In the genomic region with DNA sequence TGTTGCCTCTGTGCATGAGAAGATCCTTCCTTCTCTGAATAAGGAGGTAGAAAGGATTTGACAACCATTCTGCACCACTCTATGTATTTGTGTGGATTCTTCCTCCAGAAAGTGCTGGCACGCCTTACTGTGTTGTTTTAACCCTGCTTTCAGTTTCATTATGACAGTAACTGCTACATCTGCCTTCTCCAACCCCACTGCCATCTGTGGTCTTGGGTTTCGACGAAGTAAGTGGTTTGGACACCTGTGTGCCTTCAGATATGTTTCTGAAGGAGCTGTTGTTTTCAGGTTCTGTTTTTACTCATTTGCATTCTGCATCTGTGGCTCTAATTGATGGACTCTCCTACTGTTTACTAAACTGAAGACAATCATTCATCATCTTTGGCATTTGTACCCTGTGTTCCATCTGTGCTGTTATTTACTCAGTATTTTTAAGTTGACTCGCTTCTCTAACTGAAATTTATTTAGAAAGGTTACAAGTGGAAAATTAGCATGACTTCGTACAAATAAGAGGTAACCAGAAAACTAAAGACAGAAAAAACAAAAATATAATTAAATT, we compare ENCODE assay signal across 8 cellular contexts. TPM values are rescaled to one million over a fixed set of nuclear protein-coding genes. Genes with fewer than 3 reads are reported as not detected.
DNase-seq lines count a peak whose midpoint lies in the region; ATAC-seq and TF ChIP-seq lines count a peak whose summit lies in the region.

No MANE protein-coding gene starts in this region.

- no peaks in the 10 kb centered on the region for H3K36me3 ChIP-seq in HAP-1 (replicated peaks)

- in situ Hi-C loops in HAP-1 (cut with MboI; ENCODE audit: low sequenced_read_pairs), result no loop called here

- peaks cover 0 to 5% (median 0%) of the 10 kb centered on the region in 5 donors for H3K27me3 Mint-ChIP-seq in naive thymus-derived CD8-positive, alpha-beta T cell
- peaks cover 40% of the 10 kb centered on the region for H3K27me3 Mint-ChIP-seq in chondrocyte (ENCODE audit: low read depth)

- no peaks in the 10 kb centered on the region for H3K36me3 Mint-ChIP-seq in naive thymus-derived CD8-positive, alpha-beta T cell
- H3K36me3 Mint-ChIP-seq in chondrocyte (ENCODE audit: low read depth), result no peaks in the 10 kb centered on the region

- peaks cover 16 to 46% (median 38%) of the 10 kb centered on the region in 4 donors for H3K4me1 Mint-ChIP-seq in naive thymus-derived CD8-positive, alpha-beta T cell
- peaks cover 9% of the 10 kb centered on the region for H3K4me1 Mint-ChIP-seq in chondrocyte (ENCODE audit: low read depth)

- H3K4me3 Mint-ChIP-seq in naive thymus-derived CD8-positive, alpha-beta T cell, result peak overlapping the region; percentile 48 to 81 (median 76)
- H3K4me3 Mint-ChIP-seq in chondrocyte (ENCODE audit: unreplicated experiment), result no peak overlapping the region

- DNase-seq in NCI-H1105 (lab: John Stamatoyannopoulos, UW), result peak; percentile 66
- DNase-seq in activated T-cell treated with anti-CD3 and anti-CD28 coated beads for 24 hours (ENCODE audit: low read depth), result peak; percentile 42
- peak in 7 of 10 donors; percentile 7 to 67 (median 47) for DNase-seq in naive thymus-derived CD8-positive, alpha-beta T cell
- no peak for DNase-seq in chondrocyte (ENCODE audit: low spot score)
- no peak for DNase-seq in HCEC 1CT
- no peak for DNase-seq in HAP-1 (ENCODE audit: low spot score in 2 of 2)

- no peak overlapping the region for H3K4me3 ChIP-seq in HAP-1

- ATAC-seq in GM18520 (IDR thresholded peaks at IDR 0.05; ENCODE audit: unreplicated experiment), result peak; percentile 97
- peak; percentile 99 for ATAC-seq in HG02571 (IDR thresholded peaks at IDR 0.05; ENCODE audit: unreplicated experiment)
- ATAC-seq in naive thymus-derived CD8-positive, alpha-beta T cell, result peak; percentile 70 to 77

- no peak for TF ChIP-seq CTCF in chondrocyte (IDR thresholded peaks at IDR 0.05)

- H3K4me1 ChIP-seq in HAP-1, result no peaks in the 10 kb centered on the region

- 0 out of 2 replicates have a peak, but pooled peaks cover 2% of the 10 kb centered on the region for H3K27me3 ChIP-seq in HAP-1 (ENCODE audit: low read depth)

- POLR2A ChIA-PET in naive thymus-derived CD8-positive, alpha-beta T cell (lab: Charles Lee), result interaction anchor here (0.5 to 1.2 kb wide), 3 partner anchors 38 to 262 kb away, joined by 3 to 4 read pairs (median 3); no protein-coding TSS in a partner anchor

- peak overlapping the region; percentile 23 to 93 (median 70) for H3K27ac Mint-ChIP-seq in naive thymus-derived CD8-positive, alpha-beta T cell
- no peak overlapping the region for H3K27ac Mint-ChIP-seq in chondrocyte (ENCODE audit: unreplicated experiment)

- no peaks in the 10 kb centered on the region for H3K9me3 Mint-ChIP-seq in naive thymus-derived CD8-positive, alpha-beta T cell
- no peaks in the 10 kb centered on the region for H3K9me3 Mint-ChIP-seq in chondrocyte (ENCODE audit: low read depth)

- H3K9me3 ChIP-seq in HAP-1, result no peaks in the 10 kb centered on the region

RNA-seq across cellular contexts. Expression of a gene that starts 4.1 kb away (rescaled TPM):
- not detected for total RNA-seq in naive thymus-derived CD8-positive, alpha-beta T cell
- under 1 TPM in 1 of 3 donors, not detected in 2; 0.40 TPM for polyA plus RNA-seq in naive thymus-derived CD8-positive, alpha-beta T cell
- total RNA-seq in chondrocyte, result 0.51 TPM in 1 of 3 replicates, not detected in the others

RNA-seq across cellular contexts. Expression of a gene that starts 18.0 kb away (rescaled TPM):
- 1 to 10 TPM; 7.3 to 8.7 TPM for total RNA-seq in naive thymus-derived CD8-positive, alpha-beta T cell
- 1 to 10 TPM; 2.0 to 3.1 (median 2.2) TPM for polyA plus RNA-seq in naive thymus-derived CD8-positive, alpha-beta T cell
- 2.7 to 7.8 TPM (median 3.5 TPM) in 3 replicates for total RNA-seq in chondrocyte

Comparison
In these comparisons a context has a peak if more than half of its experiments do, and no peak if none do; other contexts are left out.
1. DNase-seq: peak in NCI-H1105 (single experiment), activated T-cell treated with anti-CD3 and anti-CD28 coated beads for 24 hours (single experiment) and naive thymus-derived CD8-positive, alpha-beta T cell (7 of 10); none in chondrocyte (single experiment), HCEC 1CT (single experiment) and HAP-1 (0 of 2).
2. Peak in every context shown above with its lines, with median percentiles within 50 percentile points of each other: ATAC-seq.